20 cellular contexts compared by ENCODE assay signal in genomic region chr2:140998577-140998976, GRCh38.
A peak's percentile ranks its signal among the peaks of the same experiment; 100 is the strongest.
DNase-seq lines count a peak whose midpoint lies in the region; ATAC-seq, FAIRE-seq and TF ChIP-seq lines count a peak whose summit lies in the region.
"Had no signal": no experiment of that assay in that cellular context is flagged by ENCODE, and none has a peak within 500 bp of the region (broad histone marks: within the 10 kb centered on the region; RNA-seq: fewer than 3 reads in every experiment).

No MANE protein-coding gene starts in this region.

- H3K4me3 ChIP-seq in cardiac fibroblast (replicated peaks in 1 of 2; ENCODE audit: low read depth in 2 of 2, low read length in 2 of 2) (no peak overlapping the region), fibroblast of the aortic adventitia (ENCODE audit: low read depth, low read length) (no peak overlapping the region), smooth muscle cell (no peak overlapping the region), Caco-2 (ENCODE audit: low read depth, low read length) (no peak overlapping the region)
- H3K4me3 ChIP-seq: GM12878 had no signal

- no peak for DNase-seq in H54 (ENCODE audit: insufficient read length, low spot score)
- DNase-seq in cardiac fibroblast (ENCODE audit: low read depth in 2 of 2): peak; percentile 22 to 44
- peak; percentile 26 for DNase-seq in fibroblast of the aortic adventitia (ENCODE audit: low read depth)
- no peak for DNase-seq in smooth muscle cell (lab: John Stamatoyannopoulos, UW; ENCODE audit: unreplicated experiment)
- DNase-seq in cerebellar cortex (ENCODE audit: low spot score): no peak
- DNase-seq in activated T-cell treated with anti-CD3 and anti-CD28 coated beads, Interleukin-2, amount 50 U/mL, for 72 hours: no peak
- DNase-seq in progenitor cell of endocrine pancreas (ENCODE audit: low spot score, unreplicated experiment): no peak
- DNase-seq in Caco-2: no peak
- DNase-seq: DMS 273 treated with DMSO at 0.1 percent for 48 hours, Karpas-422, MM.1S, NCI-H1092, NCI-H1436 treated with DMSO at 0.1 percent for 48 hours, NCI-H2029, NCI-H2171 had no signal

- no peaks in the 10 kb centered on the region for H3K27me3 Mint-ChIP-seq in activated T-cell treated with anti-CD3 and anti-CD28 coated beads, Interleukin-2, amount 50 U/mL, for 72 hours (ENCODE audit: low read depth)
- H3K27me3 Mint-ChIP-seq in progenitor cell of endocrine pancreas: no peaks in the 10 kb centered on the region
- peaks cover 2% of the 10 kb centered on the region for H3K27me3 Mint-ChIP-seq in Caco-2 (ENCODE audit: insufficient read depth, unreplicated experiment)
- H3K27me3 Mint-ChIP-seq: IgD-negative memory B cell had no signal

- FAIRE-seq in H54 (lab: Jason Lieb, UNC): peak; percentile 84
- FAIRE-seq: GM12878, HTR-8/SVneo had no signal

- H3K27me3 ChIP-seq in smooth muscle cell (ENCODE audit: low read depth): no peaks in the 10 kb centered on the region
- no peaks in the 10 kb centered on the region for H3K27me3 ChIP-seq in Caco-2 (replicated peaks; ENCODE audit: control insufficient read depth, insufficient read depth, low read length)

- H3K27ac ChIP-seq in smooth muscle cell (ENCODE audit: low read depth): no peak overlapping the region

- intact Hi-C loops in Caco-2 (cut with micrococcal nuclease; ENCODE audit: unreplicated experiment): no loop called here

- no peak for TF ChIP-seq CTCF in cardiac fibroblast (IDR thresholded peaks at IDR 0.05; ENCODE audit: low read depth, low read length)
- TF ChIP-seq CTCF in fibroblast of the aortic adventitia (IDR thresholded peaks at IDR 0.05; ENCODE audit: insufficient read depth, low read length): no peak
- TF ChIP-seq CTCF in smooth muscle cell (IDR thresholded peaks at IDR 0.05; ENCODE audit: borderline replicate concordance, insufficient read depth, poor library complexity, severe bottlenecking): no peak
- no peak for TF ChIP-seq CTCF in progenitor cell of endocrine pancreas (IDR thresholded peaks at IDR 0.05; ENCODE audit: unreplicated experiment)
- no peak for TF ChIP-seq CTCF in Caco-2 (IDR thresholded peaks at IDR 0.05; ENCODE audit: insufficient read depth in 1 of 2, low read depth in 1 of 2, low read length in 1 of 2, severe bottlenecking in 1 of 2, unreplicated experiment in 1 of 2)

- POLR2A ChIA-PET in Caco-2 (lab: Charles Lee): no interaction called here

- H3K4me2 ChIP-seq in smooth muscle cell: peak overlapping the region; percentile 29

- H3K36me3 Mint-ChIP-seq in activated T-cell treated with anti-CD3 and anti-CD28 coated beads, Interleukin-2, amount 50 U/mL, for 72 hours (ENCODE audit: insufficient read depth in 2 of 2): peaks cover 0 to 2% of the 10 kb centered on the region in 2 donors
- H3K36me3 Mint-ChIP-seq in progenitor cell of endocrine pancreas (ENCODE audit: insufficient read depth) (no peaks in the 10 kb centered on the region), Caco-2 (ENCODE audit: insufficient read depth, unreplicated experiment) (no peaks in the 10 kb centered on the region)
- H3K36me3 Mint-ChIP-seq: CD14-positive monocyte, IgD-negative memory B cell had no signal

- peaks cover 8% of the 10 kb centered on the region for H3F3A ChIP-seq in smooth muscle cell (ENCODE audit: low read depth)

- no peak for TF ChIP-seq POLR2A in H54 (IDR thresholded peaks at IDR 0.05; ENCODE audit: low read depth, low read length)

- no peaks in the 10 kb centered on the region for H3K79me2 ChIP-seq in smooth muscle cell (ENCODE audit: low read depth)

- WGBS in smooth muscle cell (ENCODE audit: low lambda C conversion rate): 94% methylated on average over 1 of the region's 1 CpG

- no peaks in the 10 kb centered on the region for H4K20me1 ChIP-seq in smooth muscle cell (ENCODE audit: low read depth)

- no peak for ATAC-seq in activated T-cell treated with anti-CD3 and anti-CD28 coated beads, Interleukin-2, amount 50 U/mL, for 72 hours (replicated peaks in 1 of 2)
- ATAC-seq: GM12878, Panc1 had no signal

- peaks cover 7% of the 10 kb centered on the region for H3K4me1 ChIP-seq in smooth muscle cell (ENCODE audit: low read depth)
- H3K4me1 ChIP-seq in Caco-2: no peaks in the 10 kb centered on the region

- no peaks in the 10 kb centered on the region for H3K9me3 ChIP-seq in smooth muscle cell (replicated peaks; ENCODE audit: low read depth)
- no peaks in the 10 kb centered on the region for H3K9me3 ChIP-seq in Caco-2

- H3K9me3 Mint-ChIP-seq in activated T-cell treated with anti-CD3 and anti-CD28 coated beads, Interleukin-2, amount 50 U/mL, for 72 hours: peaks cover 5 to 7% of the 10 kb centered on the region in 2 donors
- H3K9me3 Mint-ChIP-seq in progenitor cell of endocrine pancreas (ENCODE audit: low read depth) (peaks cover 3% of the 10 kb centered on the region), Caco-2 (ENCODE audit: unreplicated experiment) (peaks cover 5% of the 10 kb centered on the region)

- no peak overlapping the region for H3K27ac Mint-ChIP-seq in activated T-cell treated with anti-CD3 and anti-CD28 coated beads, Interleukin-2, amount 50 U/mL, for 72 hours
- H3K27ac Mint-ChIP-seq in progenitor cell of endocrine pancreas: no peak overlapping the region
- H3K27ac Mint-ChIP-seq in Caco-2 (ENCODE audit: unreplicated experiment): no peak overlapping the region
- H3K27ac Mint-ChIP-seq: CD14-positive monocyte, IgD-negative memory B cell had no signal

- no peak overlapping the region for H3K9ac ChIP-seq in smooth muscle cell (ENCODE audit: low read depth)

- BruUV-seq in Caco-2 (replicated peaks; lab: Mats Ljungman, UMichigan): no TSS peak

- CTCF ChIA-PET in Caco-2 (lab: Charles Lee): no interaction called here

- no peaks in the 10 kb centered on the region for H3K4me1 Mint-ChIP-seq in activated T-cell treated with anti-CD3 and anti-CD28 coated beads, Interleukin-2, amount 50 U/mL, for 72 hours (ENCODE audit: low read depth)
- H3K4me1 Mint-ChIP-seq in progenitor cell of endocrine pancreas (ENCODE audit: low read depth): no peaks in the 10 kb centered on the region
- peaks cover 6% of the 10 kb centered on the region for H3K4me1 Mint-ChIP-seq in Caco-2 (ENCODE audit: low read depth, unreplicated experiment)
- H3K4me1 Mint-ChIP-seq: CD14-positive monocyte, IgD-negative memory B cell had no signal

- no peak overlapping the region for H3K4me3 Mint-ChIP-seq in activated T-cell treated with anti-CD3 and anti-CD28 coated beads, Interleukin-2, amount 50 U/mL, for 72 hours
- H3K4me3 Mint-ChIP-seq in progenitor cell of endocrine pancreas (ENCODE audit: low read depth) (no peak overlapping the region), Caco-2 (ENCODE audit: unreplicated experiment) (no peak overlapping the region)
- H3K4me3 Mint-ChIP-seq: CD14-positive monocyte, IgD-negative memory B cell had no signal

- H3K36me3 ChIP-seq in smooth muscle cell (ENCODE audit: low read depth): no peaks in the 10 kb centered on the region
- no peaks in the 10 kb centered on the region for H3K36me3 ChIP-seq in Caco-2 (ENCODE audit: control insufficient read depth, insufficient read depth, low read length)

- H2AFZ ChIP-seq in smooth muscle cell (ENCODE audit: low read depth): no peak overlapping the region

Comparison
In these comparisons a context has a peak if more than half of its experiments do, and no peak if none do; other contexts are left out.
1. DNase-seq: peak in cardiac fibroblast (2 of 2) and fibroblast of the aortic adventitia (single experiment); none in H54 (single experiment), smooth muscle cell (single experiment), cerebellar cortex (single experiment), activated T-cell treated with anti-CD3 and anti-CD28 coated beads, Interleukin-2, amount 50 U/mL, for 72 hours (0 of 2), progenitor cell of endocrine pancreas (single experiment) and Caco-2 (0 of 2).